Comparison of ENCODE assay signal across 16 cellular contexts in genomic region chr1:198726455-198726854, GRCh38.
DNase-seq lines count a peak whose midpoint lies in the region; ATAC-seq and TF ChIP-seq lines count a peak whose summit lies in the region.
"Had no signal": no experiment of that assay in that cellular context is flagged by ENCODE, and none has a peak within 500 bp of the region (broad histone marks: within the 10 kb centered on the region; RNA-seq: fewer than 3 reads in every experiment).

No MANE protein-coding gene starts in this region.

- no peaks in the 10 kb centered on the region for H3K9me3 ChIP-seq in CD8-positive, alpha-beta T cell (ENCODE audit: low read length)
- H3K9me3 ChIP-seq in naive thymus-derived CD4-positive, alpha-beta T cell (ENCODE audit: control insufficient read depth in 2 of 3, low read length in 3 of 3) = no peaks in the 10 kb centered on the region
- H3K9me3 ChIP-seq in ovary = no peaks in the 10 kb centered on the region
- H3K9me3 ChIP-seq: breast epithelium, esophagus muscularis mucosa, tibial artery had no signal

- H3K4me3 ChIP-seq in CD8-positive, alpha-beta T cell (ENCODE audit: low read depth, low read length) = no peak overlapping the region
- H3K4me3 ChIP-seq in cardiac fibroblast (replicated peaks in 1 of 2; ENCODE audit: low read depth in 2 of 2, low read length in 2 of 2) (no peak overlapping the region), ovary (no peak overlapping the region), coronary artery (no peak overlapping the region)
- H3K4me3 ChIP-seq in naive thymus-derived CD4-positive, alpha-beta T cell (ENCODE audit: low read length) = no peak overlapping the region
- H3K4me3 ChIP-seq: breast epithelium, esophagus muscularis mucosa, tibial artery had no signal

- no peak for ATAC-seq in CD8-positive, alpha-beta T cell
- no peak for ATAC-seq in naive thymus-derived CD4-positive, alpha-beta T cell
- ATAC-seq: right cardiac atrium had no signal

- peak overlapping the region; percentile 82 for H3K27ac Mint-ChIP-seq in CD8-positive, alpha-beta T cell
- H3K27ac Mint-ChIP-seq in naive thymus-derived CD4-positive, alpha-beta T cell = peak overlapping the region in 8 of 9 donors; percentile 59 to 89 (median 82)

- CTCF ChIA-PET in CD8-positive, alpha-beta T cell (lab: Charles Lee) = no interaction called here
- CTCF ChIA-PET in naive thymus-derived CD4-positive, alpha-beta T cell (lab: Charles Lee) = no interaction called here

- H3K27ac ChIP-seq in CD8-positive, alpha-beta T cell (ENCODE audit: low read depth, low read length) = no peak overlapping the region
- H3K27ac ChIP-seq in naive thymus-derived CD4-positive, alpha-beta T cell (ENCODE audit: low read depth, low read length) = no peak overlapping the region
- no peak overlapping the region for H3K27ac ChIP-seq in ovary
- H3K27ac ChIP-seq in coronary artery = no peak overlapping the region
- H3K27ac ChIP-seq: breast epithelium, esophagus muscularis mucosa, HL-60, tibial artery had no signal

- DNase-seq in CD8-positive, alpha-beta T cell = no peak
- peak; percentile 67 for DNase-seq in HT1080 (ENCODE audit: low read depth)
- DNase-seq in cardiac fibroblast (ENCODE audit: low read depth in 2 of 2) = peak; percentile 8 to 64
- no peak for DNase-seq in naive thymus-derived CD4-positive, alpha-beta T cell
- no peak for DNase-seq in ovary
- DNase-seq in GF-D8 (lab: John Stamatoyannopoulos, UW) = no peak
- no peak for DNase-seq in coronary artery (ENCODE audit: low spot score)
- no peak for DNase-seq in DMS 273 treated with DMSO at 0.1 percent for 48 hours (lab: John Stamatoyannopoulos, UW)
- DNase-seq: islet precursor cell, NCI-H2171 treated with DMSO at 0.1 percent for 48 hours, OCI-M1, right cardiac atrium, tibial artery had no signal

- H3K36me3 Mint-ChIP-seq in CD8-positive, alpha-beta T cell = peaks cover 80% of the 10 kb centered on the region
- H3K36me3 Mint-ChIP-seq in naive thymus-derived CD4-positive, alpha-beta T cell = peaks cover 16 to 61% (median 58%) of the 10 kb centered on the region in 5 donors

- peaks cover 75% of the 10 kb centered on the region for H3K4me1 Mint-ChIP-seq in CD8-positive, alpha-beta T cell (ENCODE audit: low read depth)
- peaks cover 26 to 84% (median 69%) of the 10 kb centered on the region in 7 donors for H3K4me1 Mint-ChIP-seq in naive thymus-derived CD4-positive, alpha-beta T cell

- no peak for TF ChIP-seq POLR2A in ovary (IDR thresholded peaks at IDR 0.05)

- no peaks in the 10 kb centered on the region for H3K9me3 Mint-ChIP-seq in CD8-positive, alpha-beta T cell
- H3K9me3 Mint-ChIP-seq in naive thymus-derived CD4-positive, alpha-beta T cell = no peaks in the 10 kb centered on the region

- H3K27me3 ChIP-seq in CD8-positive, alpha-beta T cell (ENCODE audit: insufficient read depth, low read length) = no peaks in the 10 kb centered on the region
- no peaks in the 10 kb centered on the region for H3K27me3 ChIP-seq in naive thymus-derived CD4-positive, alpha-beta T cell (ENCODE audit: control insufficient read depth in 2 of 2, insufficient read depth in 2 of 2, low read length in 2 of 2)
- no peaks in the 10 kb centered on the region for H3K27me3 ChIP-seq in ovary
- H3K27me3 ChIP-seq: breast epithelium, esophagus muscularis mucosa, tibial artery had no signal

- peaks cover 43% of the 10 kb centered on the region for H3K4me1 ChIP-seq in CD8-positive, alpha-beta T cell (ENCODE audit: insufficient read depth, low read length)
- peaks cover 28 to 32% of the 10 kb centered on the region in 2 donors for H3K4me1 ChIP-seq in naive thymus-derived CD4-positive, alpha-beta T cell (ENCODE audit: control insufficient read depth in 2 of 2, insufficient read depth in 2 of 2, low read length in 2 of 2)
- no peaks in the 10 kb centered on the region for H3K4me1 ChIP-seq in ovary (ENCODE audit: insufficient read depth)
- H3K4me1 ChIP-seq: breast epithelium, esophagus muscularis mucosa, tibial artery had no signal

- no peak for TF ChIP-seq CTCF in CD8-positive, alpha-beta T cell (IDR thresholded peaks at IDR 0.05)
- TF ChIP-seq CTCF in cardiac fibroblast (IDR thresholded peaks at IDR 0.05; ENCODE audit: low read depth, low read length) (no peak), ovary (IDR thresholded peaks at IDR 0.05) (no peak), coronary artery (IDR thresholded peaks at IDR 0.05) (no peak)

- POLR2A ChIA-PET in CD8-positive, alpha-beta T cell (lab: Charles Lee) = interaction anchor here (1.0 to 1.3 kb wide), 2 partner anchors 11 to 34 kb away, joined by 3 to 6 read pairs; no protein-coding TSS in a partner anchor
- POLR2A ChIA-PET in naive thymus-derived CD4-positive, alpha-beta T cell (lab: Charles Lee) = interaction anchor here (0.6 to 1.5 kb wide), 3 partner anchors 8 to 196 kb away, joined by 3 read pairs; no protein-coding TSS in a partner anchor

- H3K27me3 Mint-ChIP-seq in CD8-positive, alpha-beta T cell (ENCODE audit: low read depth) = no peaks in the 10 kb centered on the region
- no peaks in the 10 kb centered on the region for H3K27me3 Mint-ChIP-seq in naive thymus-derived CD4-positive, alpha-beta T cell

- intact Hi-C loops in CD8-positive, alpha-beta T cell (cut with DNase I, micrococcal nuclease) = loop anchor here in 1 of 2 experiments (2.0 kb wide), 2 partner anchors 14 to 18 kb away; no protein-coding TSS in a partner anchor
- intact Hi-C loops in naive thymus-derived CD4-positive, alpha-beta T cell (cut with micrococcal nuclease) = loop anchor here in 1 of 2 donors (1.0 to 5.0 kb wide), 3 partner anchors 8 to 34 kb away; no protein-coding TSS in a partner anchor
- intact Hi-C loops in ovary (cut with DNase I) = no loop called here

- TF ChIP-seq EP300 in ovary (IDR thresholded peaks at IDR 0.05) = no peak

- H3K4me3 Mint-ChIP-seq in CD8-positive, alpha-beta T cell = no peak overlapping the region
- peak overlapping the region in 1 of 10 donors; percentile 14 for H3K4me3 Mint-ChIP-seq in naive thymus-derived CD4-positive, alpha-beta T cell

- H3K36me3 ChIP-seq in CD8-positive, alpha-beta T cell (ENCODE audit: insufficient read depth, low read length) = peaks cover 52% of the 10 kb centered on the region
- peaks cover 33 to 65% (median 59%) of the 10 kb centered on the region in 3 experiments for H3K36me3 ChIP-seq in naive thymus-derived CD4-positive, alpha-beta T cell (ENCODE audit: control insufficient read depth in 2 of 3, insufficient read depth in 3 of 3, low read length in 3 of 3)
- no peaks in the 10 kb centered on the region for H3K36me3 ChIP-seq in ovary
- H3K36me3 ChIP-seq: breast epithelium, esophagus muscularis mucosa, tibial artery had no signal

Comparison
In these comparisons a context has a peak if more than half of its experiments do, and no peak if none do; other contexts are left out.
1. DNase-seq: peak in HT1080 (single experiment) and cardiac fibroblast (2 of 2); none in CD8-positive, alpha-beta T cell (0 of 7), naive thymus-derived CD4-positive, alpha-beta T cell (0 of 9), ovary (0 of 5), GF-D8 (single experiment), coronary artery (single experiment) and DMS 273 treated with DMSO at 0.1 percent for 48 hours (single experiment).